Comparison of ENCODE assay signal across 29 cellular contexts in genomic region chr14:96905065-96905464, GRCh38.
"Had no signal": no experiment of that assay in that cellular context is flagged by ENCODE, and none has a peak within 500 bp of the region (broad histone marks: within the 10 kb centered on the region; RNA-seq: fewer than 3 reads in every experiment).

No MANE protein-coding gene starts in this region.

- H3K4me2 ChIP-seq: smooth muscle cell had no signal

- H3K4me1 ChIP-seq: gastrocnemius medialis, pancreas, prostate gland, uterus had no signal

- H3K36me3 ChIP-seq: brain microvascular endothelial cell, gastrocnemius medialis, pancreas, prostate gland, uterus, WERI-Rb-1 had no signal

- DNase-seq: activated CD4-positive, alpha-beta memory T cell treated with anti-CD3 and anti-CD28 coated beads for 36 hours; activated CD4-positive, alpha-beta T cell treated with anti-CD3 and anti-CD28 coated beads for 48 hours; activated CD8-positive, alpha-beta memory T cell treated with anti-CD3 and anti-CD28 coated beads, Interleukin-2, amount 50 U/mL, for 4 hours; activated gamma-delta T cell; activated naive CD4-positive, alpha-beta T cell treated with anti-CD3 and anti-CD28 coated beads, Interleukin-2, amount 10 ng/mL, durations not matched to agents 7 days and 5 days; activated T-cell treated with anti-CD3 and anti-CD28 coated beads, Interleukin-2, amount 50 U/mL, for 1 hour; amniotic stem cell; brain microvascular endothelial cell; cortex of kidney; effector memory CD8-positive, alpha-beta T cell; erythroblast; gastrocnemius medialis; hippocampal formation; naive B cell; nephron progenitor cell; nucleus accumbens; pancreas; retina; stimulated activated CD4-positive, alpha-beta T cell treated with anti-CD3 and anti-CD28 coated beads, Interleukin-1b, Interleukin-23, amount 100 ng/mL, for 48 hours; stimulated activated CD4-positive, alpha-beta T cell treated with anti-CD3 and anti-CD28 coated beads, Interleukin-4, amount 100 ng/mL, for 4 hours; stimulated activated CD8-positive, alpha-beta memory T cell treated with anti-CD3 and anti-CD28 coated beads, Interleukin-4, amount 100 ng/mL, for 48 hours; stimulated activated naive CD8-positive, alpha-beta T cell treated with anti-CD3 and anti-CD28 coated beads, Interleukin-15, amount 100 ng/mL, for 72 hours; substantia nigra; uterus; WERI-Rb-1 had no signal

- H3K27me3 ChIP-seq: brain microvascular endothelial cell, gastrocnemius medialis, pancreas, uterus had no signal

- H3K4me3 ChIP-seq: gastrocnemius medialis, pancreas, prostate gland, smooth muscle cell, uterus had no signal

- ATAC-seq: activated CD4-positive, CD25-positive, alpha-beta regulatory T cell treated with anti-CD3 and anti-CD28 coated beads, Interleukin-2, amount 50 U/mL, for 24 hours; effector memory CD8-positive, alpha-beta T cell; stimulated activated memory B cell treated with anti-CD40 and anti-IgM and Interleukin-4, amounts not matched to agents 10 μg/mL and 1 μg/mL and 100 μg/mL, for 72 hours; stimulated activated naive CD8-positive, alpha-beta T cell treated with anti-CD3 and anti-CD28 coated beads, Interleukin-15, amount 100 ng/mL, for 72 hours had no signal

- H3K27ac ChIP-seq: brain microvascular endothelial cell, gastrocnemius medialis, pancreas, prostate gland, uterus, WERI-Rb-1 had no signal

- H3K9me3 ChIP-seq: gastrocnemius medialis, pancreas, prostate gland, uterus had no signal
